Comparison of ENCODE assay signal across 20 cellular contexts in genomic region chr1:103190746-103191145, GRCh38.
"Had no signal": no experiment of that assay in that cellular context is flagged by ENCODE, and none has a peak within 500 bp of the region (broad histone marks: within the 10 kb centered on the region; RNA-seq: fewer than 3 reads in every experiment).

No MANE protein-coding gene starts in this region.

- H3K4me3 ChIP-seq: breast epithelium, MG63, PC-9 had no signal

- H3K9me3 ChIP-seq: MG63 had no signal

- H3K27me3 ChIP-seq: breast epithelium, MG63 had no signal

- ATAC-seq: activated CD8-positive, alpha-beta T cell treated with anti-CD3 and anti-CD28 coated beads, Interleukin-2, amount 10 ng/mL, durations not matched to agents 7 days and 5 days; WTC11 had no signal

- DNase-seq: activated CD4-positive, alpha-beta T cell treated with anti-CD3 and anti-CD28 coated beads for 48 hours; activated CD4-positive, alpha-beta T cell treated with anti-CD3 and anti-CD28 coated beads, Interleukin-2, amount 50 U/mL, for 4 hours; activated CD4-positive, CD25-positive, alpha-beta regulatory T cell treated with anti-CD3 and anti-CD28 coated beads, Interleukin-2, amount 50 U/mL, for 72 hours; activated CD8-positive, alpha-beta T cell treated with anti-CD3 and anti-CD28 coated beads, Interleukin-2, amount 10 ng/mL, durations not matched to agents 7 days and 5 days; activated effector memory CD4-positive, alpha-beta T cell treated with Interleukin-2 at 50 U/mL for 16 hours; activated naive CD4-positive, alpha-beta T cell treated with anti-CD3 and anti-CD28 coated beads for 36 hours; activated T-cell treated with anti-CD3 and anti-CD28 coated beads, Interleukin-2, amount 50 U/mL, for 24 hours; caudate nucleus; MG63; NCI-H1105; NCI-H1436; NCI-H1694 treated with DMSO at 0.1 percent for 48 hours; NCI-H2029 treated with DMSO at 0.1 percent for 48 hours; NCI-H345; NCI-H510A treated with DMSO at 0.1 percent for 48 hours; NCI-H69; PC-9; SHP77 treated with DMSO at 0.1 percent for 48 hours had no signal

- H3K4me1 ChIP-seq: breast epithelium had no signal

- H2AFZ ChIP-seq: PC-9 had no signal

- H3K36me3 ChIP-seq: breast epithelium, MG63 had no signal
